In the genomic region with DNA sequence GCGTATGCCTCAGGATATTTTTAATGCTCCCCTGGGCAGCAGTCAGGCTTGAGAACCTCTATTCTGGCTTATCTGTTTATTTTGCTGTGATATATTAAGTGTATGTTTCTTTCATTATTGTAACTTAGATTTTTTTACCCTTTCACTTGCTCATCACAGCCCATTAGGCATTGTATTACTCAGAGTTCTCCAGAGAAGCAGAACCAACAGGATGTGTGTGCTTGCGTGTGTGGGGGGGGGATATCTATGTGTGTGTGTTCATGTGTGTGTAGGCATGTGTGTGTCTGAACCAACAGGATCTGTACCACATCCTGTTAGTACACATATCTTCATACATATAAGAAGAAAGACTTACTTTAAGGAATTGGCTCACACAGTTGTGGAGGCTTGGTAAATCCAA, we compare ENCODE assay signal across 16 cellular contexts.
DNase-seq lines count a peak whose midpoint lies in the region; ATAC-seq and TF ChIP-seq lines count a peak whose summit lies in the region.
"Had no signal": no experiment of that assay in that cellular context is flagged by ENCODE, and none has a peak within 500 bp of the region (broad histone marks: within the 10 kb centered on the region; RNA-seq: fewer than 3 reads in every experiment).

No MANE protein-coding gene starts in this region.

- peak; percentile 58 to 69 for ATAC-seq in activated T-cell treated with anti-CD3 and anti-CD28 coated beads, Interleukin-2, amount 50 U/mL, for 72 hours (replicated peaks in 1 of 2)
- ATAC-seq in Panc1 (no peak), HG03439 (IDR thresholded peaks at IDR 0.05; ENCODE audit: unreplicated experiment) (no peak)
- ATAC-seq in stimulated activated memory B cell treated with anti-CD40 and anti-IgM and Interleukin-4, amounts not matched to agents 10 μg/mL and 1 μg/mL and 100 μg/mL, for 72 hours: peak; percentile 40
- ATAC-seq in effector memory CD8-positive, alpha-beta T cell (replicated peaks): no peak
- ATAC-seq: mucosa of descending colon, pancreas, SK-N-SH treated with all-trans-retinoic acid at 6 μM for 48 hours had no signal

- TF ChIP-seq CTCF in Panc1 (IDR thresholded peaks at IDR 0.05): no peak
- TF ChIP-seq CTCF in epithelial cell of proximal tubule (conservative IDR thresholded peaks at IDR 0.05; ENCODE audit: low read depth, low read length): no peak

- H3K9me3 ChIP-seq in Panc1 (ENCODE audit: control insufficient read depth, insufficient read depth, low read depth, low read length): no peaks in the 10 kb centered on the region
- H3K9me3 ChIP-seq: mucosa of descending colon, pancreas, testis had no signal

- no peak overlapping the region for H3K27ac Mint-ChIP-seq in activated T-cell treated with anti-CD3 and anti-CD28 coated beads, Interleukin-2, amount 50 U/mL, for 72 hours
- H3K27ac Mint-ChIP-seq in stimulated activated memory B cell treated with anti-CD40 and anti-IgM and Interleukin-4, amounts not matched to agents 10 μg/mL and 1 μg/mL and 100 μg/mL, for 72 hours: no peak overlapping the region
- H3K27ac Mint-ChIP-seq in effector memory CD8-positive, alpha-beta T cell: no peak overlapping the region
- H3K27ac Mint-ChIP-seq: brain had no signal

- intact Hi-C loops in Panc1 (cut with micrococcal nuclease; ENCODE audit: unreplicated experiment): loop anchor here (5.0 kb wide), 1 partner anchor 77 kb away; no protein-coding TSS in a partner anchor

- no peaks in the 10 kb centered on the region for H3K36me3 ChIP-seq in Panc1 (ENCODE audit: control insufficient read depth, insufficient read depth, low read length)
- H3K36me3 ChIP-seq: pancreas had no signal

- BruUV-seq in Panc1 (replicated peaks; lab: Mats Ljungman, UMichigan): no TSS peak

- H3K9me3 Mint-ChIP-seq in activated T-cell treated with anti-CD3 and anti-CD28 coated beads, Interleukin-2, amount 50 U/mL, for 72 hours: peaks cover 0 to under 1% of the 10 kb centered on the region in 2 donors
- H3K9me3 Mint-ChIP-seq in stimulated activated memory B cell treated with anti-CD40 and anti-IgM and Interleukin-4, amounts not matched to agents 10 μg/mL and 1 μg/mL and 100 μg/mL, for 72 hours: no peaks in the 10 kb centered on the region
- no peaks in the 10 kb centered on the region for H3K9me3 Mint-ChIP-seq in effector memory CD8-positive, alpha-beta T cell

- peaks cover 9% of the 10 kb centered on the region for H3K4me1 Mint-ChIP-seq in activated T-cell treated with anti-CD3 and anti-CD28 coated beads, Interleukin-2, amount 50 U/mL, for 72 hours (ENCODE audit: low read depth)
- peaks cover 6% of the 10 kb centered on the region for H3K4me1 Mint-ChIP-seq in stimulated activated memory B cell treated with anti-CD40 and anti-IgM and Interleukin-4, amounts not matched to agents 10 μg/mL and 1 μg/mL and 100 μg/mL, for 72 hours
- peaks cover 3 to 4% of the 10 kb centered on the region in 2 donors for H3K4me1 Mint-ChIP-seq in effector memory CD8-positive, alpha-beta T cell (ENCODE audit: low read depth in 2 of 2)

- H3K36me3 Mint-ChIP-seq in activated T-cell treated with anti-CD3 and anti-CD28 coated beads, Interleukin-2, amount 50 U/mL, for 72 hours (ENCODE audit: insufficient read depth in 2 of 2): peaks cover 0 to under 1% of the 10 kb centered on the region in 2 donors
- no peaks in the 10 kb centered on the region for H3K36me3 Mint-ChIP-seq in stimulated activated memory B cell treated with anti-CD40 and anti-IgM and Interleukin-4, amounts not matched to agents 10 μg/mL and 1 μg/mL and 100 μg/mL, for 72 hours
- peaks cover 3% of the 10 kb centered on the region for H3K36me3 Mint-ChIP-seq in effector memory CD8-positive, alpha-beta T cell (ENCODE audit: insufficient read depth)
- H3K36me3 Mint-ChIP-seq: brain had no signal

- no peaks in the 10 kb centered on the region for H3K27me3 Mint-ChIP-seq in activated T-cell treated with anti-CD3 and anti-CD28 coated beads, Interleukin-2, amount 50 U/mL, for 72 hours (ENCODE audit: low read depth)
- peaks cover 19% of the 10 kb centered on the region for H3K27me3 Mint-ChIP-seq in stimulated activated memory B cell treated with anti-CD40 and anti-IgM and Interleukin-4, amounts not matched to agents 10 μg/mL and 1 μg/mL and 100 μg/mL, for 72 hours
- H3K27me3 Mint-ChIP-seq in effector memory CD8-positive, alpha-beta T cell: peaks cover 22 to 51% of the 10 kb centered on the region in 2 donors
- H3K27me3 Mint-ChIP-seq: brain had no signal

- POLR2A ChIA-PET in Panc1 (lab: Charles Lee): no interaction called here

- peak overlapping the region; percentile 66; the same call in 1 of the 2 replicates for H3K27ac ChIP-seq in Panc1 (ENCODE audit: low read length)
- H3K27ac ChIP-seq: pancreas, testis, VCaP had no signal

- no peaks in the 10 kb centered on the region for H3K27me3 ChIP-seq in Panc1 (ENCODE audit: control insufficient read depth, insufficient read depth, low read length)
- H3K27me3 ChIP-seq: testis had no signal

- peaks cover 27% of the 10 kb centered on the region for H3K4me1 ChIP-seq in Panc1 (ENCODE audit: control insufficient read depth, insufficient read depth, low read length)
- H3K4me1 ChIP-seq: pancreas, testis had no signal

- no peak overlapping the region for H3K4me3 Mint-ChIP-seq in activated T-cell treated with anti-CD3 and anti-CD28 coated beads, Interleukin-2, amount 50 U/mL, for 72 hours
- H3K4me3 Mint-ChIP-seq in stimulated activated memory B cell treated with anti-CD40 and anti-IgM and Interleukin-4, amounts not matched to agents 10 μg/mL and 1 μg/mL and 100 μg/mL, for 72 hours: no peak overlapping the region
- H3K4me3 Mint-ChIP-seq in effector memory CD8-positive, alpha-beta T cell: no peak overlapping the region
- H3K4me3 Mint-ChIP-seq: brain had no signal

- H3K4me3 ChIP-seq in Panc1 (ENCODE audit: low read depth in 2 of 2, low read length in 2 of 2) (no peak overlapping the region), epithelial cell of proximal tubule (ENCODE audit: low read depth, low read length) (no peak overlapping the region)
- H3K4me3 ChIP-seq: mucosa of descending colon, pancreas, testis had no signal

- in situ Hi-C loops in Panc1 (cut with HindIII; ENCODE audit: low pct_unique_long_range_greater_than_20kb, low sequenced_read_pairs): no loop called here

- CTCF ChIA-PET in Panc1 (lab: Charles Lee): no interaction called here

- DNase-seq in activated T-cell treated with anti-CD3 and anti-CD28 coated beads, Interleukin-2, amount 50 U/mL, for 72 hours: peak in 1 of 2 donors; percentile 10
- no peak for DNase-seq in activated T-cell treated with anti-CD3 and anti-CD28 coated beads for 4 hours
- DNase-seq in Panc1 (ENCODE audit: low read depth, low spot score): no peak
- peak; percentile 70 for DNase-seq in epithelial cell of proximal tubule (ENCODE audit: low read depth)
- DNase-seq in effector memory CD8-positive, alpha-beta T cell: no peak
- no peak for DNase-seq in UCSD-AML1 (lab: John Stamatoyannopoulos, UW; ENCODE audit: unreplicated experiment)
- DNase-seq: DMS 273 treated with DMSO at 0.1 percent for 48 hours; effector CD8-positive, alpha-beta T cell; mucosa of descending colon; pancreas; testis had no signal

Comparison
In these comparisons a context has a peak if more than half of its experiments do, and no peak if none do; other contexts are left out.
1. ATAC-seq: peak in activated T-cell treated with anti-CD3 and anti-CD28 coated beads, Interleukin-2, amount 50 U/mL, for 72 hours (2 of 2) and stimulated activated memory B cell treated with anti-CD40 and anti-IgM and Interleukin-4, amounts not matched to agents 10 μg/mL and 1 μg/mL and 100 μg/mL, for 72 hours (single experiment); none in Panc1 (single experiment), effector memory CD8-positive, alpha-beta T cell (single experiment) and HG03439 (single experiment).